Comparison of ENCODE assay signal across 26 cellular contexts in genomic region chr4:46392421-46392820, GRCh38. TPM values are rescaled to one million over a fixed set of nuclear protein-coding genes. Genes with fewer than 3 reads are reported as not detected.
DNase-seq lines count a peak whose midpoint lies in the region; ATAC-seq and TF ChIP-seq lines count a peak whose summit lies in the region.
"Had no signal": no experiment of that assay in that cellular context is flagged by ENCODE, and none has a peak within 500 bp of the region (broad histone marks: within the 10 kb centered on the region; RNA-seq: fewer than 3 reads in every experiment).

No MANE protein-coding gene starts in this region.

- H3K4me3 ChIP-seq in H7 (ENCODE audit: insufficient read depth, low read depth, low read length): no peak overlapping the region
- H3K4me3 ChIP-seq in RWPE2 (ENCODE audit: severe bottlenecking): no peak overlapping the region
- H3K4me3 ChIP-seq: body of pancreas, tibial nerve had no signal

- H3K27ac ChIP-seq in RWPE2 (ENCODE audit: poor library complexity, severe bottlenecking) (no peak overlapping the region), foreskin keratinocyte (no peak overlapping the region)
- H3K27ac ChIP-seq: body of pancreas, HL-60, neutrophil, tibial nerve had no signal

- TF ChIP-seq CTCF in RWPE2 (IDR thresholded peaks at IDR 0.05; ENCODE audit: poor library complexity, severe bottlenecking) (no peak), foreskin keratinocyte (conservative IDR thresholded peaks at IDR 0.05) (no peak)

- H3K4me1 ChIP-seq in RWPE2 (ENCODE audit: insufficient read depth, poor library complexity, severe bottlenecking): no peaks in the 10 kb centered on the region
- no peaks in the 10 kb centered on the region for H3K4me1 ChIP-seq in foreskin keratinocyte
- H3K4me1 ChIP-seq: BE2C had no signal

- no peaks in the 10 kb centered on the region for H3K9me3 ChIP-seq in RWPE2 (ENCODE audit: severe bottlenecking)
- H3K9me3 ChIP-seq: BE2C, body of pancreas, neutrophil, tibial nerve had no signal

- H3K36me3 ChIP-seq in H7 (replicated peaks; ENCODE audit: control insufficient read depth, insufficient read depth, low read length) (no peaks in the 10 kb centered on the region), RWPE2 (ENCODE audit: low read depth) (no peaks in the 10 kb centered on the region)
- H3K36me3 ChIP-seq: BE2C, neutrophil, tibial nerve had no signal

- H3K27me3 ChIP-seq in H7 (ENCODE audit: control insufficient read depth, insufficient read depth, low read length) (peaks cover 40% of the 10 kb centered on the region), RWPE2 (ENCODE audit: insufficient read depth, poor library complexity, severe bottlenecking) (peaks cover 78% of the 10 kb centered on the region), foreskin keratinocyte (peaks cover 63% of the 10 kb centered on the region)

- ATAC-seq in RWPE2 (ENCODE audit: low read depth) (0 out of 3 replicates have a peak, but pooled peaks have one; percentile 35), foreskin keratinocyte (peak; percentile 80)
- ATAC-seq: body of pancreas, left ventricle myocardium superior, sciatic nerve had no signal

- DNase-seq in H7 (peak; percentile 18), RWPE2 (ENCODE audit: low spot score) (no peak), foreskin keratinocyte (peak; percentile 18 to 61), occipital lobe (lab: John Stamatoyannopoulos, UW) (peak; percentile 15), NOMO-1 treated with DMSO at 0.1 percent for 48 hours (lab: John Stamatoyannopoulos, UW; ENCODE audit: unreplicated experiment) (no peak), epidermal melanocyte (ENCODE audit: insufficient read length, low spot score) (no peak)
- no peak for DNase-seq in activated T-cell treated with anti-CD3 and anti-CD28 coated beads, Interleukin-2, amount 50 U/mL, for 48 hours
- DNase-seq: ACHN; activated CD4-positive, alpha-beta T cell treated with anti-CD3 and anti-CD28 coated beads, Interleukin-2, amount 50 U/mL, for 48 hours; activated naive CD4-positive, alpha-beta T cell treated with Interleukin-2 at 50 U/mL for 16 hours; BE2C; body of pancreas; CD8-positive, alpha-beta memory T cell; DMS 273 treated with DMSO at 0.1 percent for 48 hours; H9; left ventricle myocardium superior; NCI-H146; NCI-H2107; stimulated activated CD4-positive, alpha-beta T cell treated with anti-CD3 and anti-CD28 coated beads, Interleukin-12 subunit alpha, Interleukin-12 subunit beta, amount 100 ng/mL, for 4 hours; stimulated activated CD4-positive, alpha-beta T cell treated with anti-CD3 and anti-CD28 coated beads, Interleukin-4, amount 100 ng/mL, for 24 hours had no signal

RNA-seq across cellular contexts. Expression of gene GABRA2, which starts 2.5 kb away (rescaled TPM):
- total RNA-seq in H7 (2014; rRNA removed; shearing (Covaris generic)): 0.17 and 1.4 TPM in 2 replicates
- total RNA-seq in foreskin keratinocyte (0.10 TPM in 1 of 2 replicates, not detected in the other), occipital lobe (94.7 TPM)
- polyA plus RNA-seq in foreskin keratinocyte: 0.02 TPM in 1 of 2 replicates, not detected in the other
- total RNA-seq: CD8-positive, alpha-beta memory T cell; fibroblast of lung; T-helper 1 cell treated with Interleukin-12 subunit alpha and Interleukin-12 subunit beta and Interleukin-4 antibody, amounts not matched to agents 30 ng/mL and 1 ng/mL, for 36 hours had no signal
- polyA plus RNA-seq: CD8-positive, alpha-beta memory T cell; fibroblast of lung had no signal

Comparison
In these comparisons a context has a peak if more than half of its experiments do, and no peak if none do; other contexts are left out.
1. DNase-seq: peak in H7 (single experiment), foreskin keratinocyte (2 of 2) and occipital lobe (single experiment); none in RWPE2 (single experiment), NOMO-1 treated with DMSO at 0.1 percent for 48 hours (single experiment), activated T-cell treated with anti-CD3 and anti-CD28 coated beads, Interleukin-2, amount 50 U/mL, for 48 hours (0 of 2) and epidermal melanocyte (single experiment).
2. RNA of gene GABRA2, which starts 2.5 kb away (total RNA-seq): 94.7 TPM in occipital lobe (single experiment); 0.17 to 1.4 TPM in H7 and 0.10 TPM in foreskin keratinocyte; every median in the first group is over 10 times any median in the second.